In the genomic region with DNA sequence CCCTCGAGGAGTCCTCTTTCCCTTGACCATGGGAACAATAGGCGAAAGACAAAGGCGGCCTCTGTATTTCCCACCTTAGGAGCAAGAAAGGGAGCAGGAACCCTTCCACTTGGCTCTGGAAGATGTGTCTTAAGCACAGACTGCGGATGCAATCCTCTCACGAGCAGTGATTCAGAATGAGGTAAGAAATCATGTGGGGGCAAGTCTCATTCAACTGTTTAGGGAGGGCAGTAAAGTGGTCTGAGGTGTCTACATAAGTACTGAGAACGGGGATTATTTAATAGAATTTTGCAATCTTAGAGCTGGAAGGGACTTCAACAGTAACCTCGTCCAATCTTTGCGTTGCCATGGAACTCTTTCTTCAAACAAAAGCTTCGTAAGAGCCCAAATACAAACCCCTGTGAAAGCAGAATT, we compare ENCODE assay signal across 1 cellular context.
TF ChIP-seq lines count a peak whose summit lies in the region.

No MANE protein-coding gene starts in this region.

TF ChIP-seq in GM23338, 12 proteins besides CTCF, POLR2A, EP300 and RAD21 (continued from another document):
- TF ChIP-seq, protein P1, sequence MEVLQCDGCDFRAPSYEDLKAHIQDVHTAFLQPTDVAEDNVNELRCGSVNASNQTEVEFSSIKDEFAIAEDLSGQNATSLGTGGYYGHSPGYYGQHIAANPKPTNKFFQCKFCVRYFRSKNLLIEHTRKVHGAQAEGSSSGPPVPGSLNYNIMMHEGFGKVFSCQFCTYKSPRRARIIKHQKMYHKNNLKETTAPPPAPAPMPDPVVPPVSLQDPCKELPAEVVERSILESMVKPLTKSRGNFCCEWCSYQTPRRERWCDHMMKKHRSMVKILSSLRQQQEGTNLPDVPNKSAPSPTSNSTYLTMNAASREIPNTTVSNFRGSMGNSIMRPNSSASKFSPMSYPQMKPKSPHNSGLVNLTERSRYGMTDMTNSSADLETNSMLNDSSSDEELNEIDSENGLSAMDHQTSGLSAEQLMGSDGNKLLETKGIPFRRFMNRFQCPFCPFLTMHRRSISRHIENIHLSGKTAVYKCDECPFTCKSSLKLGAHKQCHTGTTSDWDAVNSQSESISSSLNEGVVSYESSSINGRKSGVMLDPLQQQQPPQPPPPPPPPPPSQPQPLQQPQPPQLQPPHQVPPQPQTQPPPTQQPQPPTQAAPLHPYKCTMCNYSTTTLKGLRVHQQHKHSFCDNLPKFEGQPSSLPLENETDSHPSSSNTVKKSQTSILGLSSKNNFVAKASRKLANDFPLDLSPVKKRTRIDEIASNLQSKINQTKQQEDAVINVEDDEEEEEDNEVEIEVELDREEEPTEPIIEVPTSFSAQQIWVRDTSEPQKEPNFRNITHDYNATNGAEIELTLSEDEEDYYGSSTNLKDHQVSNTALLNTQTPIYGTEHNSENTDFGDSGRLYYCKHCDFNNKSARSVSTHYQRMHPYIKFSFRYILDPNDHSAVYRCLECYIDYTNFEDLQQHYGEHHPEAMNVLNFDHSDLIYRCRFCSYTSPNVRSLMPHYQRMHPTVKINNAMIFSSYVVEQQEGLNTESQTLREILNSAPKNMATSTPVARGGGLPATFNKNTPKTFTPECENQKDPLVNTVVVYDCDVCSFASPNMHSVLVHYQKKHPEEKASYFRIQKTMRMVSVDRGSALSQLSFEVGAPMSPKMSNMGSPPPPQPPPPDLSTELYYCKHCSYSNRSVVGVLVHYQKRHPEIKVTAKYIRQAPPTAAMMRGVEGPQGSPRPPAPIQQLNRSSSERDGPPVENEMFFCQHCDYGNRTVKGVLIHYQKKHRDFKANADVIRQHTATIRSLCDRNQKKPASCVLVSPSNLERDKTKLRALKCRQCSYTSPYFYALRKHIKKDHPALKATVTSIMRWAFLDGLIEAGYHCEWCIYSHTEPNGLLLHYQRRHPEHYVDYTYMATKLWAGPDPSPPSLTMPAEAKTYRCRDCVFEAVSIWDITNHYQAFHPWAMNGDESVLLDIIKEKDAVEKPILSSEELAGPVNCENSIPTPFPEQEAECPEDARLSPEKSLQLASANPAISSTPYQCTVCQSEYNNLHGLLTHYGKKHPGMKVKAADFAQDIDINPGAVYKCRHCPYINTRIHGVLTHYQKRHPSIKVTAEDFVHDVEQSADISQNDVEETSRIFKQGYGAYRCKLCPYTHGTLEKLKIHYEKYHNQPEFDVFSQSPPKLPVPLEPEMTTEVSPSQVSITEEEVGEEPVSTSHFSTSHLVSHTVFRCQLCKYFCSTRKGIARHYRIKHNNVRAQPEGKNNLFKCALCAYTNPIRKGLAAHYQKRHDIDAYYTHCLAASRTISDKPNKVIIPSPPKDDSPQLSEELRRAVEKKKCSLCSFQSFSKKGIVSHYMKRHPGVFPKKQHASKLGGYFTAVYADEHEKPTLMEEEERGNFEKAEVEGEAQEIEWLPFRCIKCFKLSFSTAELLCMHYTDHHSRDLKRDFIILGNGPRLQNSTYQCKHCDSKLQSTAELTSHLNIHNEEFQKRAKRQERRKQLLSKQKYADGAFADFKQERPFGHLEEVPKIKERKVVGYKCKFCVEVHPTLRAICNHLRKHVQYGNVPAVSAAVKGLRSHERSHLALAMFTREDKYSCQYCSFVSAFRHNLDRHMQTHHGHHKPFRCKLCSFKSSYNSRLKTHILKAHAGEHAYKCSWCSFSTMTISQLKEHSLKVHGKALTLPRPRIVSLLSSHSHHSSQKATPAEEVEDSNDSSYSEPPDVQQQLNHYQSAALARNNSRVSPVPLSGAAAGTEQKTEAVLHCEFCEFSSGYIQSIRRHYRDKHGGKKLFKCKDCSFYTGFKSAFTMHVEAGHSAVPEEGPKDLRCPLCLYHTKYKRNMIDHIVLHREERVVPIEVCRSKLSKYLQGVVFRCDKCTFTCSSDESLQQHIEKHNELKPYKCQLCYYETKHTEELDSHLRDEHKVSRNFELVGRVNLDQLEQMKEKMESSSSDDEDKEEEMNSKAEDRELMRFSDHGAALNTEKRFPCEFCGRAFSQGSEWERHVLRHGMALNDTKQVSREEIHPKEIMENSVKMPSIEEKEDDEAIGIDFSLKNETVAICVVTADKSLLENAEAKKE (CRISPR knock-in tag; IDR thresholded peaks at IDR 0.05), result no peak
- TF ChIP-seq ZNF114 (CRISPR knock-in tag; IDR thresholded peaks at IDR 0.05) (no peak), EZH2phosphoT487 (IDR thresholded peaks at IDR 0.05; ENCODE audit: unreplicated experiment) (no peak), STAT1 (IDR thresholded peaks at IDR 0.05; ENCODE audit: unreplicated experiment) (no peak)
